8 cellular contexts compared by ENCODE assay signal in genomic region chr2:45643095-45643494, GRCh38. TPM values are rescaled to one million over a fixed set of nuclear protein-coding genes. Genes with fewer than 3 reads are reported as not detected.
DNase-seq lines count a peak whose midpoint lies in the region; ATAC-seq and TF ChIP-seq lines count a peak whose summit lies in the region.

No MANE protein-coding gene starts in this region.

- no peaks in the 10 kb centered on the region for H3K36me3 Mint-ChIP-seq in T-helper 1 cell treated with Interleukin-12 subunit alpha and Interleukin-12 subunit beta and Interleukin-4 antibody, amounts not matched to agents 30 μg/mL and 1 μg/mL, for 36 hours (ENCODE audit: low read depth)
- no peaks in the 10 kb centered on the region for H3K36me3 Mint-ChIP-seq in activated T-helper 1 cell treated with anti-CD3 and anti-CD28 coated beads, Interleukin-12 subunit alpha, Interleukin-12 subunit beta, Interleukin-2, Interleukin-4 antibody, amounts not matched to agents 30 ng/mL and 10 ng/mL and 1 ng/mL, durations not matched to agents 14 hours and 24 hours and 36 hours (ENCODE audit: low read depth)
- no peaks in the 10 kb centered on the region for H3K36me3 Mint-ChIP-seq in immature natural killer cell

- H3K4me1 ChIP-seq in thoracic aorta (ENCODE audit: control insufficient read depth in 1 of 2, low read depth in 2 of 2), result peaks cover 0 to 10% of the 10 kb centered on the region in 2 donors

- no peaks in the 10 kb centered on the region for H3K36me3 ChIP-seq in thoracic aorta

- H3K9me3 Mint-ChIP-seq in T-helper 1 cell treated with Interleukin-12 subunit alpha and Interleukin-12 subunit beta and Interleukin-4 antibody, amounts not matched to agents 30 μg/mL and 1 μg/mL, for 36 hours, result no peaks in the 10 kb centered on the region
- no peaks in the 10 kb centered on the region for H3K9me3 Mint-ChIP-seq in activated T-helper 1 cell treated with anti-CD3 and anti-CD28 coated beads, Interleukin-12 subunit alpha, Interleukin-12 subunit beta, Interleukin-2, Interleukin-4 antibody, amounts not matched to agents 30 ng/mL and 10 ng/mL and 1 ng/mL, durations not matched to agents 14 hours and 24 hours and 36 hours
- H3K9me3 Mint-ChIP-seq in immature natural killer cell, result no peaks in the 10 kb centered on the region

- intact Hi-C loops in activated T-helper 1 cell treated with anti-CD3 and anti-CD28 coated beads, Interleukin-12 subunit alpha, Interleukin-12 subunit beta, Interleukin-2, Interleukin-4 antibody, amounts not matched to agents 30 ng/mL and 10 ng/mL and 1 ng/mL, durations not matched to agents 14 hours and 24 hours and 36 hours (cut with micrococcal nuclease), result loop anchor here (1.0 to 10.0 kb wide), 4 partner anchors 135 to 722 kb away; no protein-coding TSS in a partner anchor

- no peak for ATAC-seq in thoracic aorta (ENCODE audit: insufficient number of reproducible peaks, low FRiP score, low read depth)
- ATAC-seq in GM18870 (IDR thresholded peaks at IDR 0.05; ENCODE audit: unreplicated experiment), result no peak
- no peak for ATAC-seq in GM18519 (IDR thresholded peaks at IDR 0.05; ENCODE audit: low FRiP score, unreplicated experiment)

- no peaks in the 10 kb centered on the region for H3K9me3 ChIP-seq in thoracic aorta

- peak overlapping the region; percentile 68 for H3K4me3 ChIP-seq in thoracic aorta

- peaks cover 56% of the 10 kb centered on the region for H3K27me3 Mint-ChIP-seq in T-helper 1 cell treated with Interleukin-12 subunit alpha and Interleukin-12 subunit beta and Interleukin-4 antibody, amounts not matched to agents 30 μg/mL and 1 μg/mL, for 36 hours (ENCODE audit: low read depth)
- peaks cover 32% of the 10 kb centered on the region for H3K27me3 Mint-ChIP-seq in activated T-helper 1 cell treated with anti-CD3 and anti-CD28 coated beads, Interleukin-12 subunit alpha, Interleukin-12 subunit beta, Interleukin-2, Interleukin-4 antibody, amounts not matched to agents 30 ng/mL and 10 ng/mL and 1 ng/mL, durations not matched to agents 14 hours and 24 hours and 36 hours (ENCODE audit: insufficient read depth)
- H3K27me3 Mint-ChIP-seq in immature natural killer cell (ENCODE audit: low read depth in 3 of 3), result peaks cover 8 to 10% (median 10%) of the 10 kb centered on the region in 3 donors

- H3K27me3 ChIP-seq in thoracic aorta (replicated peaks; ENCODE audit: insufficient read depth), result peaks cover 5% of the 10 kb centered on the region

- peak overlapping the region; percentile 65 for H3K4me3 Mint-ChIP-seq in T-helper 1 cell treated with Interleukin-12 subunit alpha and Interleukin-12 subunit beta and Interleukin-4 antibody, amounts not matched to agents 30 μg/mL and 1 μg/mL, for 36 hours
- peak overlapping the region; percentile 70 for H3K4me3 Mint-ChIP-seq in activated T-helper 1 cell treated with anti-CD3 and anti-CD28 coated beads, Interleukin-12 subunit alpha, Interleukin-12 subunit beta, Interleukin-2, Interleukin-4 antibody, amounts not matched to agents 30 ng/mL and 10 ng/mL and 1 ng/mL, durations not matched to agents 14 hours and 24 hours and 36 hours
- peak overlapping the region; percentile 22 to 62 (median 49) for H3K4me3 Mint-ChIP-seq in immature natural killer cell

- no peak overlapping the region for H3K27ac ChIP-seq in thoracic aorta

- H3K4me1 Mint-ChIP-seq in T-helper 1 cell treated with Interleukin-12 subunit alpha and Interleukin-12 subunit beta and Interleukin-4 antibody, amounts not matched to agents 30 μg/mL and 1 μg/mL, for 36 hours (ENCODE audit: low read depth), result peaks cover 6% of the 10 kb centered on the region
- H3K4me1 Mint-ChIP-seq in activated T-helper 1 cell treated with anti-CD3 and anti-CD28 coated beads, Interleukin-12 subunit alpha, Interleukin-12 subunit beta, Interleukin-2, Interleukin-4 antibody, amounts not matched to agents 30 ng/mL and 10 ng/mL and 1 ng/mL, durations not matched to agents 14 hours and 24 hours and 36 hours (ENCODE audit: low read depth), result peaks cover 10% of the 10 kb centered on the region
- peaks cover under 1 to 4% of the 10 kb centered on the region in 2 donors for H3K4me1 Mint-ChIP-seq in immature natural killer cell

- DNase-seq in T-helper 1 cell (no peak), immature natural killer cell (no peak), thoracic aorta (ENCODE audit: low spot score) (no peak), NCI-H1694 (lab: John Stamatoyannopoulos, UW) (no peak)
- DNase-seq in activated T-helper 1 cell treated with anti-CD3 and anti-CD28 coated beads, Interleukin-12 subunit alpha, Interleukin-12 subunit beta, Interleukin-2, Interleukin-4 antibody, amounts not matched to agents 30 ng/mL and 10 ng/mL and 1 ng/mL, durations not matched to agents 14 hours and 24 hours and 36 hours (ENCODE audit: low spot score), result no peak

- TF ChIP-seq CTCF in thoracic aorta (IDR thresholded peaks at IDR 0.05), result no peak

- H3K27ac Mint-ChIP-seq in T-helper 1 cell treated with Interleukin-12 subunit alpha and Interleukin-12 subunit beta and Interleukin-4 antibody, amounts not matched to agents 30 μg/mL and 1 μg/mL, for 36 hours, result no peak overlapping the region
- H3K27ac Mint-ChIP-seq in activated T-helper 1 cell treated with anti-CD3 and anti-CD28 coated beads, Interleukin-12 subunit alpha, Interleukin-12 subunit beta, Interleukin-2, Interleukin-4 antibody, amounts not matched to agents 30 ng/mL and 10 ng/mL and 1 ng/mL, durations not matched to agents 14 hours and 24 hours and 36 hours, result no peak overlapping the region
- H3K27ac Mint-ChIP-seq in immature natural killer cell, result no peak overlapping the region

RNA-seq across cellular contexts. Expression of gene PRKCE, which starts 8.4 kb away (rescaled TPM):
- total RNA-seq in activated T-helper 1 cell treated with anti-CD3 and anti-CD28 coated beads, Interleukin-12 subunit alpha, Interleukin-12 subunit beta, Interleukin-2, Interleukin-4 antibody, amounts not matched to agents 30 ng/mL and 10 ng/mL and 1 ng/mL, durations not matched to agents 14 hours and 24 hours and 36 hours, result 11.7 and 12.7 TPM in 2 replicates
- polyA plus RNA-seq in immature natural killer cell, result 1 to 10 TPM; 1.0 to 3.0 (median 2.5) TPM
- total RNA-seq in thoracic aorta, result 10 to 100 TPM in 1 of 2 donors, 1 to 10 TPM in 1; 5.8 to 18.1 TPM

RNA-seq across cellular contexts. Expression of gene SRBD1, which starts 32.0 kb away (rescaled TPM):
- 15.2 and 18.3 TPM in 2 replicates for total RNA-seq in activated T-helper 1 cell treated with anti-CD3 and anti-CD28 coated beads, Interleukin-12 subunit alpha, Interleukin-12 subunit beta, Interleukin-2, Interleukin-4 antibody, amounts not matched to agents 30 ng/mL and 10 ng/mL and 1 ng/mL, durations not matched to agents 14 hours and 24 hours and 36 hours
- 10 to 100 TPM in 2 of 3 donors, 1 to 10 TPM in 1; 5.9 to 13.4 (median 10.2) TPM for polyA plus RNA-seq in immature natural killer cell
- 10 to 100 TPM; 19.0 to 22.3 TPM for total RNA-seq in thoracic aorta
